8 cellular contexts compared by ENCODE assay signal in genomic region chr5:68290260-68290674, GRCh38.
A peak's percentile ranks its signal among the peaks of the same experiment; 100 is the strongest.
DNase-seq lines count a peak whose midpoint lies in the region; ATAC-seq, FAIRE-seq and TF ChIP-seq lines count a peak whose summit lies in the region.
"Had no signal": no experiment of that assay in that cellular context is flagged by ENCODE, and none has a peak within 500 bp of the region (broad histone marks: within the 10 kb centered on the region; RNA-seq: fewer than 3 reads in every experiment).

No MANE protein-coding gene starts in this region.

- BruUV-seq in HepG2 (replicated peaks; lab: Mats Ljungman, UMichigan): no TSS peak

- peak overlapping the region; percentile 82 for H3K4me2 ChIP-seq in HepG2 (ENCODE audit: low read depth, low read length)

- intact Hi-C loops in HepG2 (cut with micrococcal nuclease; ENCODE audit: unreplicated experiment): no loop called here

- POLR2A ChIA-PET in HepG2 (lab: Yijun Ruan, JAX): no interaction called here

- no peak for TF ChIP-seq RAD21 in HepG2 (CRISPR knock-in tag; IDR thresholded peaks at IDR 0.05)

- H3K9ac ChIP-seq in HepG2 (ENCODE audit: insufficient read depth, low read depth, low read length): 0 out of 2 replicates have a peak overlapping the region, but pooled peaks have one; percentile 72

- H3K4me1 ChIP-seq in HepG2 (ENCODE audit: insufficient read depth, low read length): peaks cover 54% of the 10 kb centered on the region

- no peak for FAIRE-seq in HepG2 (lab: Jason Lieb, UNC)

- H3K4me3 ChIP-seq in LNCaP clone FGC (ENCODE audit: low read depth, low read length) (peak overlapping the region; percentile 85), HepG2 (replicated peaks in 1 of 3; ENCODE audit: insufficient read depth in 1 of 3, low read depth in 2 of 3, low read length in 3 of 3) (peak overlapping the region in 2 of 3 experiments; percentile 62 to 65; a peak in 3 of 6 replicates)

- no peak for TF ChIP-seq POLR2A in HepG2 (IDR thresholded peaks at IDR 0.05; ENCODE audit: insufficient read depth in 1 of 2, low read depth in 2 of 2, low read length in 2 of 2)

- H3K27me3 ChIP-seq in HepG2 (ENCODE audit: control insufficient read depth in 1 of 2, insufficient read depth in 2 of 2, low read length in 2 of 2): no peaks in the 10 kb centered on the region; a peak in 1 of 5 replicates
- H3K27me3 ChIP-seq: foreskin keratinocyte had no signal

- CTCF ChIA-PET in HepG2 (lab: Yijun Ruan, JAX; ENCODE audit: low intra/inter-chr PET ratio, low total read pairs): no interaction called here

- no peak overlapping the region for H2AFZ ChIP-seq in HepG2 (ENCODE audit: low read length)

- DNase-seq in LNCaP clone FGC (ENCODE audit: low read depth): peak; percentile 71
- DNase-seq in cerebellum (ENCODE audit: low spot score): peak; percentile 45
- no peak for DNase-seq in HepG2 (ENCODE audit: low spot score)
- peak; percentile 85 for DNase-seq in superior temporal gyrus (ENCODE audit: extremely low spot score)
- no peak for DNase-seq in stimulated activated naive CD4-positive, alpha-beta T cell treated with Interleukin-2 at 50 U/mL for 16 hours (lab: John Stamatoyannopoulos, UW)
- no peak for DNase-seq in iPS-NIHi11 (ENCODE audit: low spot score)
- DNase-seq: foreskin keratinocyte had no signal

- TF ChIP-seq CTCF in LNCaP clone FGC (IDR thresholded peaks at IDR 0.05; ENCODE audit: control insufficient read depth, extremely low read depth, insufficient read depth) (no peak), HepG2 (CRISPR knock-in tag; IDR thresholded peaks at IDR 0.05) (no peak)

- ATAC-seq in HepG2 (no peak), HG03354 (IDR thresholded peaks at IDR 0.05; ENCODE audit: poor library complexity, severe bottlenecking, unreplicated experiment) (no peak)
- ATAC-seq: foreskin keratinocyte had no signal

- H3K36me3 ChIP-seq in HepG2 (replicated peaks in 1 of 2; ENCODE audit: control insufficient read depth in 1 of 2, insufficient read depth in 2 of 2, low read length in 2 of 2): peaks cover 8 to 28% of the 10 kb centered on the region in 2 experiments

- peaks cover 31% of the 10 kb centered on the region for H3K79me2 ChIP-seq in HepG2 (ENCODE audit: insufficient read depth, low read length)

- WGBS in HepG2 (ENCODE audit: low lambda C conversion rate): 89% methylated on average over 4 of the region's 4 CpGs

- H4K20me1 ChIP-seq in HepG2 (ENCODE audit: insufficient read depth, low read length): no peaks in the 10 kb centered on the region; the same call in 1 of the 2 replicates

- H3K9me3 ChIP-seq in HepG2 (ENCODE audit: low read length): no peaks in the 10 kb centered on the region

- H3K27ac ChIP-seq in HepG2 (ENCODE audit: extremely low read length, insufficient read depth, low read length): no peak overlapping the region
- H3K27ac ChIP-seq: foreskin keratinocyte had no signal

- TF ChIP-seq EP300 in HepG2 (IDR thresholded peaks at IDR 0.05; ENCODE audit: low read depth in 2 of 2, low read length in 2 of 2): no peak
- no peak for TF ChIP-seq EP300 in HepG2 (CRISPR knock-in tag; IDR thresholded peaks at IDR 0.05; ENCODE audit: borderline replicate concordance)

- in situ Hi-C loops in HepG2 (cut with HindIII; ENCODE audit: extremely low pct_ligation_motif_present, low pct_unique_long_range_greater_than_20kb): no loop called here

TF ChIP-seq in HepG2, 621 proteins besides CTCF, POLR2A, EP300 and RAD21 (continues in another document):
- TF ChIP-seq MTA3 (CRISPR knock-in tag; IDR thresholded peaks at IDR 0.05) (no peak), HMGXB3 (CRISPR knock-in tag; IDR thresholded peaks at IDR 0.05; ENCODE audit: borderline replicate concordance) (no peak), ZBTB40 (IDR thresholded peaks at IDR 0.05) (no peak), ZBTB40 (CRISPR knock-in tag; IDR thresholded peaks at IDR 0.05) (no peak)

Comparison
In these comparisons a context has a peak if more than half of its experiments do, and no peak if none do; other contexts are left out.
1. DNase-seq: peak in LNCaP clone FGC (single experiment), cerebellum (single experiment) and superior temporal gyrus (single experiment); none in HepG2 (single experiment), stimulated activated naive CD4-positive, alpha-beta T cell treated with Interleukin-2 at 50 U/mL for 16 hours (single experiment) and iPS-NIHi11 (single experiment).